In the genomic region with DNA sequence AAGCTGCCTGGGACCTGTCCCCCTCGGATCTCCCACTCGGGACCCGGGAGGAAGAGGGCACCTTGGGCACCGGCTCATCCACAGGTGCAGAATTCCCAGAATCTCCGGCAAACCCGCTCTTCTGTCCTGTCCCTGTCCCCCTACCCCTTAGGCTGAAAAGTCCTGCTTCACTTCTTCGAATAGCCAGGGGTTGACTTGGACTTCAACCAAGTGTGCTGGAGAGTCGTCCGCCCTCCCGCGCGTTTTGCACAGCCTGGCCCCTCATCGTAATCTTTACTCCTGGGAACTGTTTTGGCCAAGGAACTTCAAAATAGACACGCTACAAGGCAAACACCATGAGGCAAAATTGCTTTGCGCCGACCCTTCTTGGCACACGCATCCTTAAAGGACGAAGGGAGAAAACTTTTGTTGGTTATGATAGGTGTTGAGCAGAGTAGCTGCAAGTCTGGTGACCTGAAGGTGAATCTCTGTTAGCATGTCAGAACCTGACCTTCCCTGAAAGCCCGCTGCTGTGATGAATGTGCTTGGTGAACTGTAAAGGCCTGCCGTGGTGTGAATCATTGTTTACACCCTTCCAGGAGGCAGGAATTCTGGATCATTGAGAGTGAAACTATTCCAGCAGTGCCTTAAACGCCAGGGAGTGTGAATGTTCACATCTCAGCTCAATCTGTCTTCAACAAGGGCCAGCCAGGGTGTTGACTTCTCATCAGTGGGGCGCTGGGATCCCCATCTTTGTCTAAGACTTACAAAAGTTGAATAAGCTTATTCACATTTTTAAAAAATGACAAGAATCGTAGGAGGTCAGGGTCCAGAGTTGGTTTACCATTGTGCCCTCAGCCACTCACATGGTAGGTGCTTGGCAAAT, we compare ENCODE assay signal across 8 cellular contexts. TPM values are rescaled to one million over a fixed set of nuclear protein-coding genes. Genes with fewer than 3 reads are reported as not detected.
DNase-seq lines count a peak whose midpoint lies in the region; ATAC-seq and TF ChIP-seq lines count a peak whose summit lies in the region.

No MANE protein-coding gene starts in this region.

- peaks cover 11% of the 10 kb centered on the region for H3K4me1 ChIP-seq in neural progenitor cell

- H3K4me3 ChIP-seq in epithelial cell of esophagus (ENCODE audit: low read length) = peak overlapping the region; percentile 50
- H3K4me3 ChIP-seq in neural progenitor cell = peak overlapping the region; percentile 57

- peaks cover 8% of the 10 kb centered on the region for H4K20me1 ChIP-seq in neural progenitor cell (ENCODE audit: low read depth)

- peak overlapping the region; percentile 87 for H3K4me2 ChIP-seq in neural progenitor cell

- no peak for TF ChIP-seq POLR2A in GM18505 (IDR thresholded peaks at IDR 0.05; ENCODE audit: borderline replicate concordance, extremely low read depth, insufficient read depth, insufficient read length)

- peaks cover 47% of the 10 kb centered on the region for H3K27me3 Mint-ChIP-seq in activated CD4-positive, alpha-beta T cell treated with anti-CD3 and anti-CD28 coated beads, Interleukin-2, amount 10 ng/mL, durations not matched to agents 7 days and 5 days
- H3K27me3 Mint-ChIP-seq in neural progenitor cell (ENCODE audit: insufficient read depth, low read depth) = peaks cover 26% of the 10 kb centered on the region

- peaks cover 47% of the 10 kb centered on the region for H3K27me3 ChIP-seq in neural progenitor cell

- peak overlapping the region; percentile 66 for H3K4me3 Mint-ChIP-seq in activated CD4-positive, alpha-beta T cell treated with anti-CD3 and anti-CD28 coated beads, Interleukin-2, amount 10 ng/mL, durations not matched to agents 7 days and 5 days
- peak overlapping the region; percentile 93 for H3K4me3 Mint-ChIP-seq in neural progenitor cell

- no peaks in the 10 kb centered on the region for H3K9me3 ChIP-seq in neural progenitor cell (ENCODE audit: low read depth)

- no peak for DNase-seq in activated CD4-positive, alpha-beta T cell treated with anti-CD3 and anti-CD28 coated beads, Interleukin-2, amount 10 ng/mL, durations not matched to agents 7 days and 5 days
- no peak for DNase-seq in activated CD4-positive, alpha-beta T cell treated with anti-CD3 and anti-CD28 coated beads for 48 hours
- DNase-seq in NCI-H526 treated with DMSO at 0.1 percent for 48 hours (lab: John Stamatoyannopoulos, UW) (peak; percentile 69), epithelial cell of esophagus (ENCODE audit: low read depth) (peak; percentile 99), neural progenitor cell (ENCODE audit: low spot score) (peak; percentile 54), NOMO-1 treated with dmso at 0.1 percent for 144 hours (lab: John Stamatoyannopoulos, UW; ENCODE audit: unreplicated experiment) (no peak)

- POLR2A ChIA-PET in activated CD4-positive, alpha-beta T cell treated with anti-CD3 and anti-CD28 coated beads, Interleukin-2, amount 10 ng/mL, durations not matched to agents 7 days and 5 days (lab: Charles Lee) = no interaction called here

- no peak overlapping the region for H2AFZ ChIP-seq in neural progenitor cell (replicated peaks)

- no peak overlapping the region for H3K27ac Mint-ChIP-seq in activated CD4-positive, alpha-beta T cell treated with anti-CD3 and anti-CD28 coated beads, Interleukin-2, amount 10 ng/mL, durations not matched to agents 7 days and 5 days
- peak overlapping the region; percentile 25 for H3K27ac Mint-ChIP-seq in neural progenitor cell

- peaks cover 9% of the 10 kb centered on the region for H3F3A ChIP-seq in neural progenitor cell (ENCODE audit: low read depth)

- no peak overlapping the region for H3K27ac ChIP-seq in neural progenitor cell

- peaks cover 3% of the 10 kb centered on the region for H3K9me3 Mint-ChIP-seq in activated CD4-positive, alpha-beta T cell treated with anti-CD3 and anti-CD28 coated beads, Interleukin-2, amount 10 ng/mL, durations not matched to agents 7 days and 5 days
- H3K9me3 Mint-ChIP-seq in neural progenitor cell = peaks cover 23% of the 10 kb centered on the region

- CTCF ChIA-PET in activated CD4-positive, alpha-beta T cell treated with anti-CD3 and anti-CD28 coated beads, Interleukin-2, amount 10 ng/mL, durations not matched to agents 7 days and 5 days (lab: Charles Lee) = no interaction called here

- H3K36me3 ChIP-seq in neural progenitor cell = no peaks in the 10 kb centered on the region

- H3K9ac ChIP-seq in neural progenitor cell = no peak overlapping the region

- ATAC-seq in HG03457 (IDR thresholded peaks at IDR 0.05; ENCODE audit: unreplicated experiment) (no peak), GM18505 (IDR thresholded peaks at IDR 0.05; ENCODE audit: unreplicated experiment) (no peak)

- peaks cover 3% of the 10 kb centered on the region for H3K4me1 Mint-ChIP-seq in activated CD4-positive, alpha-beta T cell treated with anti-CD3 and anti-CD28 coated beads, Interleukin-2, amount 10 ng/mL, durations not matched to agents 7 days and 5 days
- H3K4me1 Mint-ChIP-seq in neural progenitor cell = peaks cover 16% of the 10 kb centered on the region

- H3K36me3 Mint-ChIP-seq in activated CD4-positive, alpha-beta T cell treated with anti-CD3 and anti-CD28 coated beads, Interleukin-2, amount 10 ng/mL, durations not matched to agents 7 days and 5 days (ENCODE audit: low read depth) = no peaks in the 10 kb centered on the region
- H3K36me3 Mint-ChIP-seq in neural progenitor cell = peaks cover 3% of the 10 kb centered on the region

- no peaks in the 10 kb centered on the region for H3K79me2 ChIP-seq in neural progenitor cell (ENCODE audit: low read depth)

- TF ChIP-seq CTCF in epithelial cell of esophagus (IDR thresholded peaks at IDR 0.05; ENCODE audit: insufficient read depth, low read depth, low read length, missing control alignments) (no peak), neural progenitor cell (IDR thresholded peaks at IDR 0.05) (no peak)

RNA-seq across cellular contexts. Expression of a gene that starts 0.6 kb away (rescaled TPM):
- under 1 TPM; 0.60 to 0.69 TPM for total RNA-seq in activated CD4-positive, alpha-beta T cell treated with anti-CD3 and anti-CD28 coated beads, Interleukin-2, amount 10 ng/mL, durations not matched to agents 7 days and 5 days
- 4.6 and 5.7 TPM in 2 replicates for total RNA-seq in neural progenitor cell (ENCODE audit: low replicate concordance)

Comparison
In these comparisons a context has a peak if more than half of its experiments do, and no peak if none do; other contexts are left out.
1. DNase-seq: peak in NCI-H526 treated with DMSO at 0.1 percent for 48 hours (single experiment), epithelial cell of esophagus (single experiment) and neural progenitor cell (single experiment); none in activated CD4-positive, alpha-beta T cell treated with anti-CD3 and anti-CD28 coated beads, Interleukin-2, amount 10 ng/mL, durations not matched to agents 7 days and 5 days (single experiment), activated CD4-positive, alpha-beta T cell treated with anti-CD3 and anti-CD28 coated beads for 48 hours (single experiment) and NOMO-1 treated with dmso at 0.1 percent for 144 hours (single experiment).